ENCODE assay signal across 8 cellular contexts in genomic region chr19:5954293-5954692, GRCh38. TPM values are rescaled to one million over a fixed set of nuclear protein-coding genes. Genes with fewer than 3 reads are reported as not detected.
DNase-seq lines count a peak whose midpoint lies in the region; ATAC-seq, FAIRE-seq and TF ChIP-seq lines count a peak whose summit lies in the region.

No MANE protein-coding gene starts in this region.

- H3K4me3 ChIP-seq in right atrium auricular region (peak overlapping the region in 1 of 2 donors; percentile 17), brain microvascular endothelial cell (ENCODE audit: low read depth, low read length) (no peak overlapping the region), muscle layer of duodenum (ENCODE audit: low read depth in 1 of 2, low read length in 2 of 2) (peak overlapping the region; percentile 9 to 35), vagina (no peak overlapping the region)

- no peak for DNase-seq in right atrium auricular region (ENCODE audit: low spot score)
- no peak for DNase-seq in left ventricle myocardium superior
- no peak for DNase-seq in brain microvascular endothelial cell
- DNase-seq in vagina (ENCODE audit: extremely low spot score in 2 of 2): no peak
- DNase-seq in GM12891 (ENCODE audit: insufficient read length, low spot score): no peak
- DNase-seq in activated effector memory CD4-positive, alpha-beta T cell treated with Interleukin-2 at 50 U/mL for 16 hours: no peak
- DNase-seq in urothelium cell line (ENCODE audit: low spot score): no peak

- in situ Hi-C loops in brain microvascular endothelial cell (cut with HindIII; ENCODE audit: low pct_ligation_motif_present, low sequenced_read_pairs): no loop called here

- intact Hi-C loops in left ventricle myocardium superior (cut with micrococcal nuclease): no loop called here
- intact Hi-C loops in vagina (cut with DNase I): no loop called here

- TF ChIP-seq POLR2A in vagina (IDR thresholded peaks at IDR 0.05): no peak
- TF ChIP-seq POLR2A in GM12891 (IDR thresholded peaks at IDR 0.05; ENCODE audit: low read depth, low read length): no peak

- FAIRE-seq in GM12891 (lab: Jason Lieb, UNC) (no peak), urothelium cell line (lab: Jason Lieb, UNC) (no peak)

- no peaks in the 10 kb centered on the region for H3K36me3 ChIP-seq in right atrium auricular region
- peaks cover 1% of the 10 kb centered on the region for H3K36me3 ChIP-seq in brain microvascular endothelial cell (replicated peaks)
- no peaks in the 10 kb centered on the region for H3K36me3 ChIP-seq in muscle layer of duodenum (ENCODE audit: control insufficient read depth in 1 of 2, insufficient read depth in 2 of 2, low read length in 2 of 2)
- no peaks in the 10 kb centered on the region for H3K36me3 ChIP-seq in vagina

- H3K4me1 ChIP-seq in right atrium auricular region (peaks cover 0 to 100% of the 10 kb centered on the region in 2 donors), muscle layer of duodenum (ENCODE audit: control insufficient read depth in 1 of 2, insufficient read depth in 2 of 2, low read length in 2 of 2) (peaks cover 43 to 63% of the 10 kb centered on the region in 2 donors), vagina (peaks cover 75% of the 10 kb centered on the region)

- H3K27ac ChIP-seq in right atrium auricular region (peak overlapping the region; percentile 85 to 86), brain microvascular endothelial cell (peak overlapping the region; percentile 69), muscle layer of duodenum (ENCODE audit: low read length) (peak overlapping the region; percentile 69), vagina (peak overlapping the region; percentile 18)

- TF ChIP-seq CTCF in right atrium auricular region (IDR thresholded peaks at IDR 0.05): no peak
- TF ChIP-seq CTCF in brain microvascular endothelial cell (IDR thresholded peaks at IDR 0.05; ENCODE audit: low read depth, low read length, missing control alignments): no peak
- no peak for TF ChIP-seq CTCF in vagina (IDR thresholded peaks at IDR 0.05)

- H3K27me3 ChIP-seq in right atrium auricular region (no peaks in the 10 kb centered on the region), brain microvascular endothelial cell (replicated peaks) (no peaks in the 10 kb centered on the region), muscle layer of duodenum (ENCODE audit: low read depth, low read length) (no peaks in the 10 kb centered on the region), vagina (no peaks in the 10 kb centered on the region)

- no peak for ATAC-seq in left ventricle myocardium superior

- H3K9me3 ChIP-seq in right atrium auricular region (no peaks in the 10 kb centered on the region), muscle layer of duodenum (ENCODE audit: control insufficient read depth in 1 of 2, low read length in 2 of 2) (no peaks in the 10 kb centered on the region), vagina (no peaks in the 10 kb centered on the region)

TF ChIP-seq in GM12891, 5 proteins besides CTCF, POLR2A, EP300 and RAD21:
- no peak for TF ChIP-seq SPI1 (IDR thresholded peaks at IDR 0.05; ENCODE audit: low read depth, low read length)
- TF ChIP-seq PAX5 (IDR thresholded peaks at IDR 0.05; ENCODE audit: insufficient read depth, low read length, severe bottlenecking): no peak
- TF ChIP-seq POLR2AphosphoS5 (IDR thresholded peaks at IDR 0.05; ENCODE audit: low read depth, low read length): no peak
- no peak for TF ChIP-seq POU2F2 (IDR thresholded peaks at IDR 0.05; ENCODE audit: low read depth, low read length)
- no peak for TF ChIP-seq TAF1 (IDR thresholded peaks at IDR 0.05; ENCODE audit: low read depth, low read length)

RNA-seq across cellular contexts. Expression of gene RANBP3, which starts 23.6 kb away (rescaled TPM):
- total RNA-seq in right atrium auricular region (10 to 100 TPM; 53.6 to 54.7 TPM), left ventricle myocardium superior (76.6 TPM), vagina (110 TPM)
- polyA plus RNA-seq in GM12891 (2012; ENCODE audit: low read depth, missing spikeins): 40.5 TPM

RNA-seq across cellular contexts. Expression of gene CAPS, which starts 40.2 kb away (rescaled TPM):
- total RNA-seq in right atrium auricular region (1 to 10 TPM; 4.5 to 7.3 TPM), left ventricle myocardium superior (4.1 TPM), vagina (35.8 TPM)
- 2.9 TPM for polyA plus RNA-seq in GM12891 (2012; ENCODE audit: low read depth, missing spikeins)

RNA-seq across cellular contexts. Expression of gene VMAC, which starts 49.6 kb away (rescaled TPM):
- 1 to 10 TPM; 2.6 to 4.1 TPM for total RNA-seq in right atrium auricular region
- total RNA-seq in left ventricle myocardium superior: 2.2 TPM
- total RNA-seq in vagina: 7.9 TPM
- 2.4 TPM for polyA plus RNA-seq in GM12891 (2012; ENCODE audit: low read depth, missing spikeins)

RNA-seq across cellular contexts. Expression of gene NDUFA11, which starts 50.7 kb away (rescaled TPM):
- total RNA-seq in right atrium auricular region: 100 to 1,000 TPM; 368 to 648 TPM
- 558 TPM for total RNA-seq in left ventricle myocardium superior
- 318 TPM for total RNA-seq in vagina
- polyA plus RNA-seq in GM12891 (2012; ENCODE audit: low read depth, missing spikeins): 307 TPM

Comparison
In these comparisons a context has a peak if more than half of its experiments do, and no peak if none do; other contexts are left out.
1. H3K27ac ChIP-seq: peak in every context shown above with its lines; median percentile 86 in right atrium auricular region; 69 in brain microvascular endothelial cell; 69 in muscle layer of duodenum; 18 in vagina.
2. H3K4me3 ChIP-seq: peak in muscle layer of duodenum (2 of 2); none in brain microvascular endothelial cell (single experiment) and vagina (0 of 2).